2 cellular contexts compared by ENCODE assay signal in the genomic region with DNA sequence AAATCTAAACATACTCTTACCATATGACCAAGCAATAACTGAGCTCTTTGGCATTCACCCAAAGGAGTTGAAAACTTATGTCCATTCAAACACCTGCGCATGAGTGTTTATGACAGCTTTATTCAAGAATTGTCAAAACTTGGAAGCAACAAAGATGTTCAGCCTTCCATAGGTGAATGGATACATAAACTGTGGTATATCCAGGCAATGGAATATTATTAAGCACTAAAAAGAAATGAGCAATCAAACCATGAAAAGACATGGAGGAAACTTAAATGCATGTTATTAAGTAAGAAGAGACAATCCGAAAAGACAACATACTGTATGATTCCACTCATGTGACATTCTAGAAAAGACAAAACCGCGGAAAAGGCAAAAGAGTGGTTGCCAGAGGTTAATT.
A peak's percentile ranks its signal among the peaks of the same experiment; 100 is the strongest.
TF ChIP-seq lines count a peak whose summit lies in the region.

No MANE protein-coding gene starts in this region.

TF ChIP-seq in SK-N-SH, 30 proteins besides CTCF, POLR2A, EP300 and RAD21 (continued from another document):
- TF ChIP-seq TAF1 (IDR thresholded peaks at IDR 0.05; ENCODE audit: borderline replicate concordance, low read depth, low read length): no peak
- TF ChIP-seq REST (IDR thresholded peaks at IDR 0.05; ENCODE audit: low read depth, low read length): no peak
- no peak for TF ChIP-seq ELF1 (IDR thresholded peaks at IDR 0.05)
- TF ChIP-seq FOSL2 (IDR thresholded peaks at IDR 0.05; ENCODE audit: borderline replicate concordance, low read depth): no peak
- no peak for TF ChIP-seq GATA2 (CRISPR knock-in tag; IDR thresholded peaks at IDR 0.05)

TF ChIP-seq in HEK293, 187 proteins besides CTCF, POLR2A, EP300 and RAD21:
- TF ChIP-seq, protein P1, sequence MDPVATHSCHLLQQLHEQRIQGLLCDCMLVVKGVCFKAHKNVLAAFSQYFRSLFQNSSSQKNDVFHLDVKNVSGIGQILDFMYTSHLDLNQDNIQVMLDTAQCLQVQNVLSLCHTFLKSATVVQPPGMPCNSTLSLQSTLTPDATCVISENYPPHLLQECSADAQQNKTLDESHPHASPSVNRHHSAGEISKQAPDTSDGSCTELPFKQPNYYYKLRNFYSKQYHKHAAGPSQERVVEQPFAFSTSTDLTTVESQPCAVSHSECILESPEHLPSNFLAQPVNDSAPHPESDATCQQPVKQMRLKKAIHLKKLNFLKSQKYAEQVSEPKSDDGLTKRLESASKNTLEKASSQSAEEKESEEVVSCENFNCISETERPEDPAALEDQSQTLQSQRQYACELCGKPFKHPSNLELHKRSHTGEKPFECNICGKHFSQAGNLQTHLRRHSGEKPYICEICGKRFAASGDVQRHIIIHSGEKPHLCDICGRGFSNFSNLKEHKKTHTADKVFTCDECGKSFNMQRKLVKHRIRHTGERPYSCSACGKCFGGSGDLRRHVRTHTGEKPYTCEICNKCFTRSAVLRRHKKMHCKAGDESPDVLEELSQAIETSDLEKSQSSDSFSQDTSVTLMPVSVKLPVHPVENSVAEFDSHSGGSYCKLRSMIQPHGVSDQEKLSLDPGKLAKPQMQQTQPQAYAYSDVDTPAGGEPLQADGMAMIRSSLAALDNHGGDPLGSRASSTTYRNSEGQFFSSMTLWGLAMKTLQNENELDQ (tag by site-specific recombination; IDR thresholded peaks at IDR 0.05; ENCODE audit: low read depth): no peak
- TF ChIP-seq ZNF146 (tag by site-specific recombination; IDR thresholded peaks at IDR 0.05) (0 out of 2 replicates have a peak, but pooled peaks have one; percentile 14), ZNF398 (tag by site-specific recombination; IDR thresholded peaks at IDR 0.05) (no peak), ZNF514 (tag by site-specific recombination; IDR thresholded peaks at IDR 0.05) (no peak)
- TF ChIP-seq, protein P2, sequence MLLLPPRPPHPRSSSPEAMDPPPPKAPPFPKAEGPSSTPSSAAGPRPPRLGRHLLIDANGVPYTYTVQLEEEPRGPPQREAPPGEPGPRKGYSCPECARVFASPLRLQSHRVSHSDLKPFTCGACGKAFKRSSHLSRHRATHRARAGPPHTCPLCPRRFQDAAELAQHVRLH (tag by site-specific recombination; IDR thresholded peaks at IDR 0.05): no peak
